ENCODE assay signal across 8 cellular contexts in genomic region chr17:76370261-76370993, GRCh38. TPM values are rescaled to one million over a fixed set of nuclear protein-coding genes. Genes with fewer than 3 reads are reported as not detected.
DNase-seq lines count a peak whose midpoint lies in the region; ATAC-seq and TF ChIP-seq lines count a peak whose summit lies in the region.

No MANE protein-coding gene starts in this region.

- no peaks in the 10 kb centered on the region for H3K4me1 ChIP-seq in lung (ENCODE audit: control insufficient read depth in 2 of 2, insufficient read depth in 2 of 2, low read length in 2 of 2)

- H3K9me3 ChIP-seq in AG04450 (ENCODE audit: control insufficient read depth, insufficient read depth, low read length) (no peaks in the 10 kb centered on the region; the same call in 1 of the 2 replicates), lung (ENCODE audit: control insufficient read depth in 2 of 2, insufficient read depth in 1 of 2, low read length in 1 of 2) (no peaks in the 10 kb centered on the region)

- no peaks in the 10 kb centered on the region for H3K27me3 ChIP-seq in AG04450 (ENCODE audit: control insufficient read depth, insufficient read depth, low read length)
- H3K27me3 ChIP-seq in lung (ENCODE audit: control insufficient read depth, insufficient read depth) = no peaks in the 10 kb centered on the region

- POLR2A ChIA-PET in AG04450 (lab: Yijun Ruan, JAX) = interaction anchor here (0.6 to 2.5 kb wide), 6 partner anchors 9 to 82 kb away, joined by 3 to 25 read pairs (median 6); partner anchors contain the start of genes PRPSAP1 and SPHK1

- DNase-seq in AG04450 (ENCODE audit: low read depth, low spot score) = peak; percentile 80
- DNase-seq in caudate nucleus (lab: John Stamatoyannopoulos, UW) = peak in 46 of 61 donors; percentile 7 to 91 (median 56)
- peak; percentile 47 for DNase-seq in lung (ENCODE audit: low spot score)
- DNase-seq in mesenteric fat pad (ENCODE audit: low spot score) = no peak
- DNase-seq in NCI-H748 treated with DMSO at 0.1 percent for 48 hours (lab: John Stamatoyannopoulos, UW) = no peak
- DNase-seq in stimulated activated CD4-positive, alpha-beta T cell treated with anti-CD3 and anti-CD28 coated beads, Interleukin-4, amount 100 ng/mL, for 24 hours = no peak
- no peak for DNase-seq in ureter (ENCODE audit: low spot score)

- no peaks in the 10 kb centered on the region for H3K36me3 ChIP-seq in lung (ENCODE audit: control insufficient read depth in 2 of 2, insufficient read depth in 2 of 2, low read length in 2 of 2)

- peak overlapping the region; percentile 96 for H3K27ac ChIP-seq in AG04450 (ENCODE audit: low read depth, low read length)
- no peak overlapping the region for H3K27ac ChIP-seq in caudate nucleus (ENCODE audit: low read depth, low read length)
- no peak overlapping the region for H3K27ac ChIP-seq in lung (ENCODE audit: low read depth in 1 of 2, low read length in 1 of 2)

- CTCF ChIA-PET in AG04450 (lab: Charles Lee) = interaction anchor here (0.6 to 3.2 kb wide), 22 partner anchors 8 to 115 kb away, joined by 3 to 20 read pairs (median 4); partner anchors contain the start of genes PRPSAP1 and SPHK1

- whole genome bisulfite sequencing in lung, 2 donors = 57 to 61% methylated on average over 11 of the region's 11 CpGs

- peak; percentile 72 for TF ChIP-seq CTCF in AG04450 (IDR thresholded peaks at IDR 0.05; ENCODE audit: low read depth, low read length)
- TF ChIP-seq CTCF in LNCAP (IDR thresholded peaks at IDR 0.05) = 0 out of 2 replicates have a peak, but pooled peaks have one; percentile 13
- peak; percentile 0 for TF ChIP-seq CTCF in lung (IDR thresholded peaks at IDR 0.05; ENCODE audit: control extremely low read depth, extremely low read depth)

- H3K4me3 ChIP-seq in AG04450 (ENCODE audit: low read depth, low read length) (no peak overlapping the region), lung (no peak overlapping the region)

- no peak for ATAC-seq in lung (ENCODE audit: insufficient read depth, low FRiP score)

RNA-seq across cellular contexts. Expression of gene SPHK1, which starts 14.0 kb away (rescaled TPM):
- 11.6 and 16.2 TPM in 2 replicates for polyA plus RNA-seq in AG04450 (2011; rRNA removed)
- 4.8 and 6.7 TPM in 2 replicates for polyA minus RNA-seq in AG04450 (2011; rRNA and poly(A)+ RNA removed)
- 10 to 100 TPM; 13.7 to 17.6 TPM for total RNA-seq in lung
- polyA plus RNA-seq in lung = 10 to 100 TPM; 11.0 to 82.4 TPM
- 26.5 TPM for total RNA-seq in mesenteric fat pad
- 3.1 TPM for total RNA-seq in ureter

RNA-seq across cellular contexts. Expression of gene PRPSAP1, which starts 16.7 kb away (rescaled TPM):
- polyA plus RNA-seq in AG04450 (2011; rRNA removed) = 48.8 and 49.9 TPM in 2 replicates
- polyA minus RNA-seq in AG04450 (2011; rRNA and poly(A)+ RNA removed) = 44.7 and 53.4 TPM in 2 replicates
- 10 to 100 TPM; 35.1 to 74.7 TPM for total RNA-seq in lung
- polyA plus RNA-seq in lung = 10 to 100 TPM; 29.8 to 34.0 TPM
- 38.2 TPM for total RNA-seq in mesenteric fat pad
- total RNA-seq in ureter = 40.1 TPM

Comparison
In these comparisons a context has a peak if more than half of its experiments do, and no peak if none do; other contexts are left out.
1. DNase-seq: peak in AG04450 (single experiment), caudate nucleus (46 of 61) and lung (single experiment); none in mesenteric fat pad (single experiment), NCI-H748 treated with DMSO at 0.1 percent for 48 hours (single experiment), stimulated activated CD4-positive, alpha-beta T cell treated with anti-CD3 and anti-CD28 coated beads, Interleukin-4, amount 100 ng/mL, for 24 hours (single experiment) and ureter (single experiment).
2. CTCF ChIP-seq: peak in every context shown above with its lines; median percentile 72 in AG04450; 13 in LNCAP; 0 in lung.